In genomic region chr10:109474817-109475216, GRCh38 we compare ENCODE assay signal across 16 cellular contexts.
"Had no signal": no experiment of that assay in that cellular context is flagged by ENCODE, and none has a peak within 500 bp of the region (broad histone marks: within the 10 kb centered on the region; RNA-seq: fewer than 3 reads in every experiment).

No MANE protein-coding gene starts in this region.

- H3K9me3 ChIP-seq: tibial artery, vagina had no signal

- DNase-seq: activated B cell treated with CpG ODN at 0.5 μM for 24 hours; activated CD4-positive, alpha-beta T cell treated with anti-CD3 and anti-CD28 coated beads, Interleukin-2, amount 10 ng/mL, durations not matched to agents 24 days and 14 days; activated naive CD4-positive, alpha-beta T cell; activated naive CD8-positive, alpha-beta T cell treated with anti-CD3 and anti-CD28 coated beads, Interleukin-2, amount 10 ng/mL, durations not matched to agents 7 days and 5 days; aorta; cortex of kidney; effector CD8-positive, alpha-beta T cell; foreskin melanocyte; posterior cingulate gyrus; stimulated activated CD4-positive, alpha-beta T cell treated with anti-CD3 and anti-CD28 coated beads, Interleukin-2, amount 100 ng/mL, for 48 hours; SW 1271; tibial artery had no signal

- H3K27me3 Mint-ChIP-seq: activated B cell treated with CpG ODN at 0.5 μM for 24 hours; activated CD4-positive, alpha-beta T cell treated with anti-CD3 and anti-CD28 coated beads, Interleukin-2, amount 10 ng/mL, durations not matched to agents 24 days and 14 days; activated naive CD8-positive, alpha-beta T cell treated with anti-CD3 and anti-CD28 coated beads, Interleukin-2, amount 10 ng/mL, durations not matched to agents 7 days and 5 days; stimulated activated memory B cell treated with anti-CD40 and anti-IgM and Interleukin-4, amounts not matched to agents 10 μg/mL and 1 μg/mL and 100 μg/mL, for 72 hours had no signal

- H3K4me1 Mint-ChIP-seq: activated B cell treated with CpG ODN at 0.5 μM for 24 hours; activated CD4-positive, alpha-beta T cell treated with anti-CD3 and anti-CD28 coated beads, Interleukin-2, amount 10 ng/mL, durations not matched to agents 24 days and 14 days; activated naive CD8-positive, alpha-beta T cell treated with anti-CD3 and anti-CD28 coated beads, Interleukin-2, amount 10 ng/mL, durations not matched to agents 7 days and 5 days; stimulated activated memory B cell treated with anti-CD40 and anti-IgM and Interleukin-4, amounts not matched to agents 10 μg/mL and 1 μg/mL and 100 μg/mL, for 72 hours had no signal

- H3K36me3 ChIP-seq: tibial artery, vagina had no signal

- H3K27ac Mint-ChIP-seq: activated B cell treated with CpG ODN at 0.5 μM for 24 hours; activated CD4-positive, alpha-beta T cell treated with anti-CD3 and anti-CD28 coated beads, Interleukin-2, amount 10 ng/mL, durations not matched to agents 24 days and 14 days; activated naive CD8-positive, alpha-beta T cell treated with anti-CD3 and anti-CD28 coated beads, Interleukin-2, amount 10 ng/mL, durations not matched to agents 7 days and 5 days; mesothelial cell of epicardium; stimulated activated memory B cell treated with anti-CD40 and anti-IgM and Interleukin-4, amounts not matched to agents 10 μg/mL and 1 μg/mL and 100 μg/mL, for 72 hours had no signal

- H3K9me3 Mint-ChIP-seq: activated B cell treated with CpG ODN at 0.5 μM for 24 hours; activated CD4-positive, alpha-beta T cell treated with anti-CD3 and anti-CD28 coated beads, Interleukin-2, amount 10 ng/mL, durations not matched to agents 24 days and 14 days; activated naive CD8-positive, alpha-beta T cell treated with anti-CD3 and anti-CD28 coated beads, Interleukin-2, amount 10 ng/mL, durations not matched to agents 7 days and 5 days; mesothelial cell of epicardium had no signal

- H3K36me3 Mint-ChIP-seq: activated naive CD8-positive, alpha-beta T cell treated with anti-CD3 and anti-CD28 coated beads, Interleukin-2, amount 10 ng/mL, durations not matched to agents 7 days and 5 days; mesothelial cell of epicardium; stimulated activated memory B cell treated with anti-CD40 and anti-IgM and Interleukin-4, amounts not matched to agents 10 μg/mL and 1 μg/mL and 100 μg/mL, for 72 hours had no signal

- H3K4me3 Mint-ChIP-seq: activated B cell treated with CpG ODN at 0.5 μM for 24 hours; activated CD4-positive, alpha-beta T cell treated with anti-CD3 and anti-CD28 coated beads, Interleukin-2, amount 10 ng/mL, durations not matched to agents 24 days and 14 days; activated naive CD8-positive, alpha-beta T cell treated with anti-CD3 and anti-CD28 coated beads, Interleukin-2, amount 10 ng/mL, durations not matched to agents 7 days and 5 days; mesothelial cell of epicardium; stimulated activated memory B cell treated with anti-CD40 and anti-IgM and Interleukin-4, amounts not matched to agents 10 μg/mL and 1 μg/mL and 100 μg/mL, for 72 hours had no signal

- H3K4me1 ChIP-seq: tibial artery, vagina had no signal

- H3K4me3 ChIP-seq: tibial artery, vagina had no signal

- H3K27ac ChIP-seq: epithelial cell of prostate, tibial artery, vagina had no signal

- H3K27me3 ChIP-seq: tibial artery, vagina had no signal

- ATAC-seq: stimulated activated memory B cell treated with anti-CD40 and anti-IgM and Interleukin-4, amounts not matched to agents 10 μg/mL and 1 μg/mL and 100 μg/mL, for 72 hours had no signal
